Comparison of ENCODE assay signal across 27 cellular contexts in genomic region chr12:45591635-45592034, GRCh38.
"Had no signal": no experiment of that assay in that cellular context is flagged by ENCODE, and none has a peak within 500 bp of the region (broad histone marks: within the 10 kb centered on the region; RNA-seq: fewer than 3 reads in every experiment).

No MANE protein-coding gene starts in this region.

- H3K9ac ChIP-seq: KMS-11 had no signal

- H3K4me2 ChIP-seq: KMS-11 had no signal

- FAIRE-seq: TTC549 had no signal

- H3K36me3 ChIP-seq: adrenal gland, SJCRH30 had no signal

- H3K4me3 Mint-ChIP-seq: activated CD4-positive, alpha-beta T cell treated with anti-CD3 and anti-CD28 coated beads, Interleukin-2, amount 10 ng/mL, durations not matched to agents 24 days and 14 days; activated CD8-positive, alpha-beta T cell treated with anti-CD3 and anti-CD28 coated beads, Interleukin-2, amount 10 ng/mL, durations not matched to agents 7 days and 5 days; activated T-cell treated with anti-CD3 and anti-CD28 coated beads, Interleukin-2, amount 50 U/mL, for 24 hours; brain; T-helper 1 cell treated with Interleukin-12 subunit alpha and Interleukin-12 subunit beta and Interleukin-4 antibody, amounts not matched to agents 30 μg/mL and 1 μg/mL, for 36 hours; T-helper 2 cell treated with Interferon-gamma antibody and Interleukin-4, amounts not matched to agents 5 μg/mL and 100 μg/mL, for 36 hours had no signal

- H3K4me3 ChIP-seq: adrenal gland, SJCRH30, SK-N-MC had no signal

- H3K27me3 ChIP-seq: adrenal gland, SJCRH30 had no signal

- H3K4me1 Mint-ChIP-seq: activated CD4-positive, alpha-beta T cell treated with anti-CD3 and anti-CD28 coated beads, Interleukin-2, amount 10 ng/mL, durations not matched to agents 24 days and 14 days; brain had no signal

- H3K27ac ChIP-seq: adrenal gland, KMS-11, SJCRH30, SK-N-MC had no signal

- H3K27me3 Mint-ChIP-seq: activated T-cell treated with anti-CD3 and anti-CD28 coated beads, Interleukin-2, amount 50 U/mL, for 24 hours; brain had no signal

- DNase-seq: activated CD4-positive, alpha-beta T cell treated with anti-CD3 and anti-CD28 coated beads, Interleukin-2, amount 10 ng/mL, durations not matched to agents 24 days and 14 days; activated CD4-positive, alpha-beta T cell treated with anti-CD3 and anti-CD28 coated beads, Interleukin-2, amount 50 U/mL, for 48 hours; activated CD8-positive, alpha-beta T cell treated with anti-CD3 and anti-CD28 coated beads, Interleukin-2, amount 10 ng/mL, durations not matched to agents 7 days and 5 days; activated gamma-delta T cell; activated naive CD4-positive, alpha-beta T cell treated with Interleukin-2 at 50 U/mL for 16 hours; activated T-cell treated with anti-CD3 and anti-CD28 coated beads, Interleukin-2, amount 50 U/mL, for 24 hours; adrenal gland; central memory CD4-positive, alpha-beta T cell; NCI-H1092 treated with DMSO at 0.1 percent for 48 hours; NCI-H1436; NCI-H1694; NCI-H1930; NCI-H2081 treated with DMSO at 0.1 percent for 48 hours; NCI-H2171; NCI-H510A; NCI-H526; NCI-H774; SHP77; SJCRH30 had no signal

- H3K4me1 ChIP-seq: adrenal gland, SJCRH30 had no signal

- H3K9me3 ChIP-seq: adrenal gland, SJCRH30 had no signal

- H3K27ac Mint-ChIP-seq: activated CD4-positive, alpha-beta T cell treated with anti-CD3 and anti-CD28 coated beads, Interleukin-2, amount 10 ng/mL, durations not matched to agents 24 days and 14 days; activated CD8-positive, alpha-beta T cell treated with anti-CD3 and anti-CD28 coated beads, Interleukin-2, amount 10 ng/mL, durations not matched to agents 7 days and 5 days; activated naive CD4-positive, alpha-beta T cell treated with anti-CD3 and anti-CD28 coated beads, Interleukin-2, amount 50 U/mL, for 72 hours; activated T-cell treated with anti-CD3 and anti-CD28 coated beads, Interleukin-2, amount 50 U/mL, for 24 hours; activated T-helper 2 cell treated with anti-CD3 and anti-CD28 coated beads, Interferon-gamma antibody, Interleukin-2, Interleukin-4, amounts not matched to agents 10 μg/mL and 5 μg/mL and 100 μg/mL, durations not matched to agents 14 hours and 24 hours and 36 hours; brain; T-helper 1 cell treated with Interleukin-12 subunit alpha and Interleukin-12 subunit beta and Interleukin-4 antibody, amounts not matched to agents 30 μg/mL and 1 μg/mL, for 36 hours; T-helper 2 cell treated with Interferon-gamma antibody and Interleukin-4, amounts not matched to agents 5 μg/mL and 100 μg/mL, for 36 hours had no signal

- H3K9me3 Mint-ChIP-seq: activated naive CD4-positive, alpha-beta T cell treated with anti-CD3 and anti-CD28 coated beads, Interleukin-2, amount 50 U/mL, for 72 hours; activated T-cell treated with anti-CD3 and anti-CD28 coated beads, Interleukin-2, amount 50 U/mL, for 24 hours; T-helper 1 cell treated with Interleukin-12 subunit alpha and Interleukin-12 subunit beta and Interleukin-4 antibody, amounts not matched to agents 30 μg/mL and 1 μg/mL, for 36 hours; T-helper 2 cell treated with Interferon-gamma antibody and Interleukin-4, amounts not matched to agents 5 μg/mL and 100 μg/mL, for 36 hours had no signal

- H3K36me3 Mint-ChIP-seq: activated naive CD4-positive, alpha-beta T cell treated with anti-CD3 and anti-CD28 coated beads, Interleukin-2, amount 50 U/mL, for 72 hours; brain had no signal
